ENCODE assay signal across 23 cellular contexts in the genomic region with DNA sequence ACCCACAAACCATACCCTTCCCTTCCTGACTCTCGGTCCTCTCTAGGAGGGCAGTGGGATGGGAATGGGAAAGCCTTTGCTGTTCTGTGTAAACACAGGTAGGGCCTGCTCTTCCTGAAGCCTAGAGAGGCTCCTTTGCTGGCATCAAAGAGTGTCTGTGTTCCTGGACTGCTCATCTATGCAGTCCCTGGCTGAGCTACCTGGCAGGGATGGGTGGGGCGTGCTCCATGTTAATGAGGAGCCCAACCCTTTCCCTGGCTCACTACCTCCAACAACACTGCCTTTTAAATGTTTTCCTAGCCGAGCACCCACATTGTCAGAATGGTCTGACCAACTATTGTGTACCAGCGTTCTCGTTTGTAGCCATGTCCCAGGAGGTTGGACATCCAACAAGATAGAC. TPM values are rescaled to one million over a fixed set of nuclear protein-coding genes. Genes with fewer than 3 reads are reported as not detected.
DNase-seq lines count a peak whose midpoint lies in the region; TF ChIP-seq lines count a peak whose summit lies in the region.
"Had no signal": no experiment of that assay in that cellular context is flagged by ENCODE, and none has a peak within 500 bp of the region (broad histone marks: within the 10 kb centered on the region; RNA-seq: fewer than 3 reads in every experiment).

No MANE protein-coding gene starts in this region.

- H3K27ac ChIP-seq in ascending aorta, result peak overlapping the region; percentile 54 to 60
- peak overlapping the region; percentile 72 to 75 for H3K27ac ChIP-seq in prostate gland
- peak overlapping the region; percentile 27 to 47 for H3K27ac ChIP-seq in tibial artery
- H3K27ac ChIP-seq: Peyer's patch, SJSA1 had no signal

- DNase-seq in ascending aorta (ENCODE audit: low spot score in 2 of 2) (no peak), endothelial cell (ENCODE audit: low spot score) (no peak), prostate gland (ENCODE audit: low spot score) (peak; percentile 76), tibial artery (no peak), NCI-H1105 (lab: John Stamatoyannopoulos, UW) (no peak), C1 segment of cervical spinal cord (lab: John Stamatoyannopoulos, UW) (no peak), UCSD-AML1 (lab: John Stamatoyannopoulos, UW; ENCODE audit: unreplicated experiment) (no peak), OCI-M1 (lab: John Stamatoyannopoulos, UW) (no peak)
- DNase-seq: ACHN, DMS53, EL, GF-D8, GOT3, HCEC 1CT, NCI-H1092 treated with DMSO at 0.1 percent for 48 hours, NCI-H146, NCI-H2029 treated with DMSO at 0.1 percent for 48 hours, NCI-H226, NCI-H524, NCI-H82, Peyer's patch had no signal

- H3K4me1 Mint-ChIP-seq in endothelial cell (ENCODE audit: unreplicated experiment), result peaks cover 13% of the 10 kb centered on the region

- H3K27me3 ChIP-seq in ascending aorta (no peaks in the 10 kb centered on the region), prostate gland (replicated peaks; ENCODE audit: insufficient read depth) (no peaks in the 10 kb centered on the region), tibial artery (no peaks in the 10 kb centered on the region)
- H3K27me3 ChIP-seq: Peyer's patch, SJSA1 had no signal

- H3K9me3 Mint-ChIP-seq in endothelial cell (ENCODE audit: unreplicated experiment), result no peaks in the 10 kb centered on the region

- H3K4me1 ChIP-seq in ascending aorta (peaks cover 10 to 31% of the 10 kb centered on the region in 2 donors), prostate gland (replicated peaks) (peaks cover 8% of the 10 kb centered on the region), tibial artery (peaks cover 0 to 39% (median 28%) of the 10 kb centered on the region in 4 donors)

- H3K9me3 ChIP-seq in ascending aorta (no peaks in the 10 kb centered on the region), prostate gland (no peaks in the 10 kb centered on the region), tibial artery (no peaks in the 10 kb centered on the region)
- H3K9me3 ChIP-seq: Peyer's patch, SJSA1 had no signal

- TF ChIP-seq POLR2A in prostate gland (IDR thresholded peaks at IDR 0.05), result no peak

- H3K4me3 ChIP-seq in ascending aorta, result no peak overlapping the region
- no peak overlapping the region for H3K4me3 ChIP-seq in prostate gland
- no peak overlapping the region for H3K4me3 ChIP-seq in tibial artery
- H3K4me3 ChIP-seq: Peyer's patch, SJSA1 had no signal

- 46% methylated on average over 5 of the region's 5 CpGs for WGBS in prostate gland

- peaks cover 4% of the 10 kb centered on the region for H3K27me3 Mint-ChIP-seq in endothelial cell (ENCODE audit: unreplicated experiment)

- H3K36me3 Mint-ChIP-seq in endothelial cell (ENCODE audit: low read depth, unreplicated experiment), result peaks cover 66% of the 10 kb centered on the region

- intact Hi-C loops in ascending aorta (cut with DNase I), result no loop called here
- intact Hi-C loops in prostate gland (cut with DNase I), result loop anchor here (5.0 kb wide), 1 partner anchor 52 kb away; a partner anchor contains a TSS
- intact Hi-C loops in tibial artery (cut with DNase I; ENCODE audit: low total_unique reads), result no loop called here

- H3K27ac Mint-ChIP-seq in endothelial cell (ENCODE audit: unreplicated experiment), result peak overlapping the region; percentile 14

- H3K36me3 ChIP-seq in ascending aorta (peaks cover 28 to 36% of the 10 kb centered on the region in 2 donors), prostate gland (no peaks in the 10 kb centered on the region), tibial artery (peaks cover 21 to 75% (median 69%) of the 10 kb centered on the region in 3 donors)

- no peak overlapping the region for H3K4me3 Mint-ChIP-seq in endothelial cell (ENCODE audit: unreplicated experiment)
- H3K4me3 Mint-ChIP-seq: CD14-positive monocyte had no signal

- TF ChIP-seq CTCF in ascending aorta (IDR thresholded peaks at IDR 0.05), result no peak
- no peak for TF ChIP-seq CTCF in endothelial cell (IDR thresholded peaks at IDR 0.05; ENCODE audit: unreplicated experiment)
- no peak for TF ChIP-seq CTCF in prostate gland (IDR thresholded peaks at IDR 0.05)
- TF ChIP-seq CTCF in tibial artery (IDR thresholded peaks at IDR 0.05), result no peak

RNA-seq across cellular contexts. Expression of a gene that starts 26.6 kb away (rescaled TPM):
- total RNA-seq in ascending aorta (94.7 TPM), endothelial cell (ENCODE audit: unreplicated experiment) (24.2 TPM), prostate gland (100 to 1,000 TPM in 1 of 2 donors, 10 to 100 TPM in 1; 81.5 to 123 TPM)

RNA-seq across cellular contexts. Expression of a gene that starts 43.3 kb away (rescaled TPM):
- not detected for total RNA-seq in ascending aorta
- 0.64 TPM for total RNA-seq in endothelial cell (ENCODE audit: unreplicated experiment)
- total RNA-seq in prostate gland, result 10 to 100 TPM in 1 of 2 donors, 1 to 10 TPM in 1; 4.1 to 16.2 TPM

RNA-seq across cellular contexts. Expression of a gene that starts 50.7 kb away (rescaled TPM):
- 59.0 TPM for total RNA-seq in ascending aorta
- 103 TPM for total RNA-seq in endothelial cell (ENCODE audit: unreplicated experiment)
- total RNA-seq in prostate gland, result 10 to 100 TPM; 78.0 to 80.3 TPM

RNA-seq across cellular contexts. Expression of a gene that starts 52.5 kb away (rescaled TPM):
- total RNA-seq in ascending aorta (10.9 TPM), endothelial cell (ENCODE audit: unreplicated experiment) (66.3 TPM), prostate gland (10 to 100 TPM; 52.6 to 80.5 TPM)

RNA-seq across cellular contexts. Expression of a gene that starts 57.5 kb away (rescaled TPM):
- 15.8 TPM for total RNA-seq in ascending aorta
- total RNA-seq in endothelial cell (ENCODE audit: unreplicated experiment), result 45.9 TPM
- 10 to 100 TPM; 28.1 to 52.3 TPM for total RNA-seq in prostate gland
